In genomic region chr7:20299145-20299544, GRCh38 we compare ENCODE assay signal across 17 cellular contexts. TPM values are rescaled to one million over a fixed set of nuclear protein-coding genes. Genes with fewer than 3 reads are reported as not detected.
DNase-seq lines count a peak whose midpoint lies in the region; ATAC-seq and TF ChIP-seq lines count a peak whose summit lies in the region.
"Had no signal": no experiment of that assay in that cellular context is flagged by ENCODE, and none has a peak within 500 bp of the region (broad histone marks: within the 10 kb centered on the region; RNA-seq: fewer than 3 reads in every experiment).

No MANE protein-coding gene starts in this region.

- no peak overlapping the region for H3K4me3 Mint-ChIP-seq in activated B cell treated with CpG ODN at 0.5 μM for 24 hours

- DNase-seq in LHCN-M2 (ENCODE audit: low read depth) (peak; percentile 15), activated B cell treated with CpG ODN at 0.5 μM for 24 hours (no peak), myocyte (ENCODE audit: low read depth) (peak; percentile 71), left colon (no peak), GM19240 (ENCODE audit: insufficient read length, low spot score) (no peak), AG08395 (ENCODE audit: low spot score) (no peak)
- DNase-seq: DMS79 treated with DMSO at 0.1 percent for 48 hours, KG1, NCI-H1417 treated with DMSO at 0.1 percent for 48 hours, NCI-H1930, NCI-H345, NCI-H524 treated with DMSO at 0.1 percent for 48 hours, SW 1271 had no signal

- CTCF ChIA-PET in activated B cell treated with CpG ODN at 0.5 μM for 24 hours (lab: Charles Lee): interaction anchor here (2.0 to 2.5 kb wide), 2 partner anchors 12 to 126 kb away, joined by 8 read pairs; no protein-coding TSS in a partner anchor

- intact Hi-C loops in activated B cell treated with CpG ODN at 0.5 μM for 24 hours (cut with micrococcal nuclease) (no loop called here), left colon (cut with DNase I, micrococcal nuclease) (no loop called here)

- H3K9me3 Mint-ChIP-seq in activated B cell treated with CpG ODN at 0.5 μM for 24 hours: peaks cover 5% of the 10 kb centered on the region

- POLR2A ChIA-PET in activated B cell treated with CpG ODN at 0.5 μM for 24 hours (lab: Charles Lee): interaction anchor here (1.5 kb wide), 1 partner anchor 79 kb away, joined by 6 read pairs; no protein-coding TSS in a partner anchor

- no peak for TF ChIP-seq CTCF in activated B cell treated with CpG ODN at 0.5 μM for 24 hours (IDR thresholded peaks at IDR 0.05)

- peaks cover 40% of the 10 kb centered on the region for H3K4me1 Mint-ChIP-seq in activated B cell treated with CpG ODN at 0.5 μM for 24 hours

- H3K27ac Mint-ChIP-seq in activated B cell treated with CpG ODN at 0.5 μM for 24 hours: peak overlapping the region; percentile 59
- H3K27ac Mint-ChIP-seq: B cell had no signal

- no peaks in the 10 kb centered on the region for H3K27me3 Mint-ChIP-seq in activated B cell treated with CpG ODN at 0.5 μM for 24 hours
- H3K27me3 Mint-ChIP-seq: B cell had no signal

- ATAC-seq in activated B cell treated with CpG ODN at 0.5 μM for 24 hours (ENCODE audit: low read depth) (no peak), left colon (no peak), GM18511 (IDR thresholded peaks at IDR 0.05; ENCODE audit: unreplicated experiment) (no peak)
- ATAC-seq: HepG2, Panc1 had no signal

- H3K36me3 Mint-ChIP-seq in activated B cell treated with CpG ODN at 0.5 μM for 24 hours (ENCODE audit: low read depth): no peaks in the 10 kb centered on the region

RNA-seq across cellular contexts. Expression of gene ITGB8, which starts 31.6 kb away (rescaled TPM):
- total RNA-seq in LHCN-M2 (2014; rRNA removed): 4.6 and 7.2 TPM in 2 replicates
- polyA plus RNA-seq in LHCN-M2 (2012): 0.75 TPM
- total RNA-seq in activated B cell treated with CpG ODN at 0.5 μM for 24 hours: 0.75 and 1.3 TPM in 2 replicates
- 19.7 and 23.6 TPM in 2 replicates for total RNA-seq in myocyte
- polyA plus RNA-seq in myocyte (2012): 3.3 TPM
- total RNA-seq in left colon: 1 to 10 TPM; 8.8 to 8.9 TPM
- total RNA-seq: HepG2 had no signal

Comparison
In these comparisons a context has a peak if more than half of its experiments do, and no peak if none do; other contexts are left out.
1. DNase-seq: peak in LHCN-M2 (single experiment) and myocyte (single experiment); none in activated B cell treated with CpG ODN at 0.5 μM for 24 hours (single experiment), left colon (0 of 2), GM19240 (single experiment) and AG08395 (single experiment).